ENCODE assay signal across 11 cellular contexts in the genomic region with DNA sequence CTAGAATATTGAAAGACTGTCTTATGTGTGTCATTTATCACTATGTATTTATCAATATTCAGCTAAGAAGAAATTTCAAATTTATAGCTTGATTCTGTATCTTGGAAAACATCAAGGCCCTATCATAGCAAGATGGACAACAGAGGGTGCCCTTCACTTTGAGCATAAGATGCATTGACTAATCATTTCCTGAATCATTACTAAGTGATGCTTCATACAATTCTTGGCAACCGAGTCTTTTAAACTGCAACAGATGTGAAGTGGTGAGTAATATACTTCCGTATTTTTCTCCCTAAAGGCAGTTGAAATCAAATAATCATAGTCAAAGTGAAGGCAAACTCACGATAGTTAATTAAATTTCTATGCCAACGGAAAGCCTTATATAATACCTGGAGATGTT.
DNase-seq lines count a peak whose midpoint lies in the region; ATAC-seq and TF ChIP-seq lines count a peak whose summit lies in the region.
"Had no signal": no experiment of that assay in that cellular context is flagged by ENCODE, and none has a peak within 500 bp of the region (broad histone marks: within the 10 kb centered on the region; RNA-seq: fewer than 3 reads in every experiment).

No MANE protein-coding gene starts in this region.

- H3K9me3 ChIP-seq in RWPE2 (ENCODE audit: severe bottlenecking), result no peaks in the 10 kb centered on the region
- H3K9me3 ChIP-seq in smooth muscle cell (replicated peaks; ENCODE audit: low read depth), result no peaks in the 10 kb centered on the region
- no peaks in the 10 kb centered on the region for H3K9me3 ChIP-seq in aorta (ENCODE audit: control insufficient read depth, low read length)
- H3K9me3 ChIP-seq: transverse colon had no signal

- intact Hi-C loops in aorta (cut with DNase I), result no loop called here

- DNase-seq in DMS53 (lab: John Stamatoyannopoulos, UW) (peak; percentile 11), DMS53 treated with DMSO at 0.1 percent for 48 hours (lab: John Stamatoyannopoulos, UW; ENCODE audit: unreplicated experiment) (no peak), RWPE2 (ENCODE audit: low spot score) (no peak), foreskin keratinocyte (peak; percentile 75 to 90), smooth muscle cell (lab: John Stamatoyannopoulos, UW; ENCODE audit: unreplicated experiment) (no peak), aorta (no peak)
- DNase-seq: transverse colon had no signal

- H3K27ac ChIP-seq in RWPE2 (ENCODE audit: poor library complexity, severe bottlenecking) (peak overlapping the region; percentile 75), foreskin keratinocyte (peak overlapping the region; percentile 5), smooth muscle cell (ENCODE audit: low read depth) (peak overlapping the region; percentile 21), aorta (ENCODE audit: low read depth in 1 of 2, low read length in 2 of 2) (no peak overlapping the region)
- H3K27ac ChIP-seq: 22Rv1, transverse colon, VCaP had no signal

- H3K4me1 ChIP-seq in RWPE2 (ENCODE audit: insufficient read depth, poor library complexity, severe bottlenecking) (peaks cover 19% of the 10 kb centered on the region), foreskin keratinocyte (peaks cover 15% of the 10 kb centered on the region), smooth muscle cell (ENCODE audit: low read depth) (peaks cover 6% of the 10 kb centered on the region), aorta (ENCODE audit: control insufficient read depth in 1 of 2, insufficient read depth in 2 of 2, low read length in 2 of 2) (no peaks in the 10 kb centered on the region)
- H3K4me1 ChIP-seq: transverse colon had no signal

- H3K79me2 ChIP-seq in smooth muscle cell (ENCODE audit: low read depth), result no peaks in the 10 kb centered on the region

- H3K27me3 ChIP-seq in RWPE2 (ENCODE audit: insufficient read depth, poor library complexity, severe bottlenecking) (no peaks in the 10 kb centered on the region), foreskin keratinocyte (no peaks in the 10 kb centered on the region), smooth muscle cell (ENCODE audit: low read depth) (no peaks in the 10 kb centered on the region), aorta (ENCODE audit: control insufficient read depth in 1 of 2, insufficient read depth in 2 of 2, low read length in 1 of 2) (no peaks in the 10 kb centered on the region)
- H3K27me3 ChIP-seq: transverse colon had no signal

- H3K4me3 ChIP-seq in RWPE2 (ENCODE audit: severe bottlenecking) (no peak overlapping the region), smooth muscle cell (no peak overlapping the region), aorta (ENCODE audit: low read length in 2 of 2) (no peak overlapping the region)
- H3K4me3 ChIP-seq: transverse colon had no signal

- no peak overlapping the region for H3K9ac ChIP-seq in smooth muscle cell (ENCODE audit: low read depth)

- H3K36me3 ChIP-seq in RWPE2 (ENCODE audit: low read depth) (no peaks in the 10 kb centered on the region), smooth muscle cell (ENCODE audit: low read depth) (no peaks in the 10 kb centered on the region), aorta (ENCODE audit: control insufficient read depth in 1 of 2, insufficient read depth in 2 of 2, low read length in 1 of 2) (no peaks in the 10 kb centered on the region)
- H3K36me3 ChIP-seq: transverse colon had no signal

- H3K4me2 ChIP-seq in smooth muscle cell, result no peak overlapping the region

- peak; percentile 99 for ATAC-seq in RWPE2 (ENCODE audit: low read depth)
- peak; percentile 100 for ATAC-seq in foreskin keratinocyte
- no peak for ATAC-seq in GM18520 (IDR thresholded peaks at IDR 0.05; ENCODE audit: unreplicated experiment)
- ATAC-seq in HG02852 (IDR thresholded peaks at IDR 0.05; ENCODE audit: unreplicated experiment), result no peak
- no peak for ATAC-seq in aorta (ENCODE audit: low FRiP score)

- H3F3A ChIP-seq in smooth muscle cell (ENCODE audit: low read depth), result no peaks in the 10 kb centered on the region

- WGBS in smooth muscle cell (ENCODE audit: low lambda C conversion rate), result 65% methylated on average over 4 of the region's 4 CpGs
- WGBS in aorta, 2 donors, result 31 to 50% methylated on average over 4 of the region's 4 CpGs

- no peaks in the 10 kb centered on the region for H4K20me1 ChIP-seq in smooth muscle cell (ENCODE audit: low read depth)

- H2AFZ ChIP-seq in smooth muscle cell (ENCODE audit: low read depth), result no peak overlapping the region

- TF ChIP-seq CTCF in RWPE2 (IDR thresholded peaks at IDR 0.05; ENCODE audit: poor library complexity, severe bottlenecking) (peak; percentile 88), foreskin keratinocyte (conservative IDR thresholded peaks at IDR 0.05) (peak; percentile 91), smooth muscle cell (IDR thresholded peaks at IDR 0.05; ENCODE audit: borderline replicate concordance, insufficient read depth, poor library complexity, severe bottlenecking) (no peak)

Comparison
In these comparisons a context has a peak if more than half of its experiments do, and no peak if none do; other contexts are left out.
1. DNase-seq: peak in DMS53 (single experiment) and foreskin keratinocyte (2 of 2); none in DMS53 treated with DMSO at 0.1 percent for 48 hours (single experiment), RWPE2 (single experiment), smooth muscle cell (single experiment) and aorta (0 of 2).
2. ATAC-seq: peak in RWPE2 (single experiment) and foreskin keratinocyte (single experiment); none in GM18520 (single experiment), HG02852 (single experiment) and aorta (single experiment).
3. H3K27ac ChIP-seq: peak in RWPE2 (single experiment), foreskin keratinocyte (single experiment) and smooth muscle cell (single experiment); none in aorta (0 of 2).